Comparison of ENCODE assay signal across 8 cellular contexts in the genomic region with DNA sequence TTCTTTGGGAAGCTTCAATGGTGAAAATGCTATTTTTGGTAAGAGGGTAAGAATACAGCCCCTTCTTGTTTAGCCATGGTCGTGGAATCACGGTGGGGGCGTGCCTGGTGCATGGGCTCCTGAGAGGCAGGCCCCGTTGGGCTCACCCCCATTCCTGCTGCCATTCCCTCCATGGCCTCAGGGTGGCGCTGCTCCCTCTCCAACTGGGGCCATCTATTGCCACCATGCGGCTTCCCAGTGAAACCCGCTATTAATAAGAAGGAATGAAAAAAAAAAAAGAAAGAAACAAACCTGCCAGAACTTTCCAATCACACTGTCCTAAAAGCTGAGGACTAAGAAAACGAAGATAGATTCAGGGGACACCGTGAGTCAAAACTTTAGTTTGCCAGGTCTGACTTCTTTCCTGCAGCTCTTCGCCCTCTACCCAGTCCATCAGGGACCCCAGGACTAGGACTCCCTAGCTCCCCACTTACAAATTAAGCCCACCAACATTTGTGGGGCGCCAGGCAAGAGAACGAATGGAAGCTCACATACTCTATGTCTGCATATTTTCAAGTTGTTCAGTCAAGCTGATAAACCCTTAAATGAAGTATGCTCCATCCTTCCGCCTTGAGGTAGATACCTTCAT. TPM values are rescaled to one million over a fixed set of nuclear protein-coding genes. Genes with fewer than 3 reads are reported as not detected.
DNase-seq lines count a peak whose midpoint lies in the region; ATAC-seq and TF ChIP-seq lines count a peak whose summit lies in the region.

No MANE protein-coding gene starts in this region.

- BruUV-seq in HCT116 (replicated peaks; lab: Mats Ljungman, UMichigan): no TSS peak

- H3K9me3 ChIP-seq in HCT116 (ENCODE audit: control insufficient read depth in 1 of 2, insufficient read depth in 1 of 2, low read depth in 1 of 2, low read length in 2 of 2): no peaks in the 10 kb centered on the region

- H3K9me2 ChIP-seq in HCT116 (ENCODE audit: insufficient read depth): no peaks in the 10 kb centered on the region

- POLR2A ChIA-PET in HCT116 (lab: Charles Lee): no interaction called here

- no peak overlapping the region for H3K27ac ChIP-seq in HCT116 (ENCODE audit: low read depth, low read length)

- TF ChIP-seq RAD21 in HCT116 (IDR thresholded peaks at IDR 0.05; ENCODE audit: low read depth): peak; percentile 97

- peak overlapping the region; percentile 25; the same call in 1 of the 2 replicates for H3K4me2 ChIP-seq in HCT116 (ENCODE audit: low read length)

- H2AFZ ChIP-seq in HCT116 (ENCODE audit: low read depth, low read length, poor library complexity, severe bottlenecking): peak overlapping the region; percentile 73

- CTCF ChIA-PET in HCT116 (lab: Charles Lee): interaction anchor here (0.8 to 2.9 kb wide), 15 partner anchors 14 to 242 kb away, joined by 3 to 39 read pairs (median 5); partner anchors contain the start of gene ABHD2

- peaks cover 0 to 6% of the 10 kb centered on the region in 2 experiments; a peak in 1 of 4 replicates for H3K4me1 ChIP-seq in HCT116 (ENCODE audit: control insufficient read depth in 1 of 2, insufficient read depth in 2 of 2, low read length in 2 of 2)

- peak; percentile 98 to 99 (median 99) for TF ChIP-seq CTCF in HCT116 (IDR thresholded peaks at IDR 0.05 in 2 of 3, conservative IDR thresholded peaks at IDR 0.05 in 1 of 3; ENCODE audit: borderline replicate concordance in 1 of 3, insufficient read depth in 1 of 3, low read depth in 2 of 3, low read length in 2 of 3)
- peak; percentile 99 for TF ChIP-seq CTCF in WI38 (IDR thresholded peaks at IDR 0.05; ENCODE audit: low read depth, low read length)

- intact Hi-C loops in HCT116 (cut with micrococcal nuclease): loop anchor here (1.0 to 10.0 kb wide), 4 partner anchors 72 to 237 kb away; no protein-coding TSS in a partner anchor

- H3K9ac ChIP-seq in HCT116 (ENCODE audit: low read length): no peak overlapping the region

- no peaks in the 10 kb centered on the region for H4K20me1 ChIP-seq in HCT116 (ENCODE audit: insufficient read depth)

- H3K4me3 ChIP-seq in HCT116 (replicated peaks in 1 of 2; ENCODE audit: low read depth in 1 of 2, low read length in 2 of 2): no peak overlapping the region
- no peak overlapping the region for H3K4me3 ChIP-seq in WI38 (ENCODE audit: low read depth, low read length)

- in situ Hi-C loops in T47D (cut with HindIII; ENCODE audit: low pct_unique_long_range_greater_than_20kb, low sequenced_read_pairs): no loop called here

- no peak for TF ChIP-seq POLR2A in HCT116 (IDR thresholded peaks at IDR 0.05; ENCODE audit: borderline replicate concordance, extremely low read depth, insufficient read depth, insufficient read length)

- RAD21 ChIA-PET in HCT116 (lab: Charles Lee; ENCODE audit: low non-redundant PET in 1 of 2, low total read pairs in 2 of 2, uncharacterized antibody in 2 of 2, unreplicated experiment in 2 of 2): interaction anchor here (0.8 to 1.6 kb wide), 7 partner anchors 70 to 120 kb away, joined by 3 to 7 read pairs (median 5); no protein-coding TSS in a partner anchor

- H3K27me3 ChIP-seq in HCT116 (ENCODE audit: insufficient read depth, low read length): no peaks in the 10 kb centered on the region

- H3K36me3 ChIP-seq in HCT116 (ENCODE audit: control insufficient read depth in 1 of 2, insufficient read depth in 2 of 2, low read length in 2 of 2): no peaks in the 10 kb centered on the region

- peak; percentile 34 for DNase-seq in DMS53 treated with DMSO at 0.1 percent for 48 hours (lab: John Stamatoyannopoulos, UW; ENCODE audit: unreplicated experiment)
- DNase-seq in HCT116 (ENCODE audit: low read depth, low spot score): peak; percentile 45
- DNase-seq in NCI-H2081 (lab: John Stamatoyannopoulos, UW): peak; percentile 55 to 69
- peak; percentile 60 to 76 for DNase-seq in T47D (ENCODE audit: low read depth in 1 of 2, low spot score in 1 of 2)
- DNase-seq in islet precursor cell: peak; percentile 82
- DNase-seq in stimulated activated CD4-positive, alpha-beta T cell treated with anti-CD3 and anti-CD28 coated beads, Interleukin-1b, Interleukin-23, amount 100 ng/mL, for 48 hours: peak; percentile 84

- ATAC-seq in HCT116 (peak; percentile 98), HG03025 (IDR thresholded peaks at IDR 0.05; ENCODE audit: low FRiP score, unreplicated experiment) (no peak)

- no peaks in the 10 kb centered on the region for H3K79me2 ChIP-seq in HCT116 (ENCODE audit: insufficient read depth, low read length)

TF ChIP-seq in HCT116, 20 proteins besides CTCF, POLR2A, EP300 and RAD21:
- TF ChIP-seq CBX3 (IDR thresholded peaks at IDR 0.05; ENCODE audit: low read depth) (no peak), YY1 (IDR thresholded peaks at IDR 0.05; ENCODE audit: extremely low read depth, insufficient replicate concordance, low read depth, low read length) (no peak), CEBPB (IDR thresholded peaks at IDR 0.05; ENCODE audit: low read depth) (no peak), EZH2phosphoT487 (IDR thresholded peaks at IDR 0.05; ENCODE audit: borderline replicate concordance) (no peak), FOSL1 (IDR thresholded peaks at IDR 0.05; ENCODE audit: low read depth) (no peak), SIN3A (IDR thresholded peaks at IDR 0.05; ENCODE audit: low read depth) (no peak), JUND (IDR thresholded peaks at IDR 0.05) (no peak), TCF7L2 (IDR thresholded peaks at IDR 0.05; ENCODE audit: borderline replicate concordance, extremely low read depth, insufficient read depth, insufficient read length) (no peak)
- TF ChIP-seq, protein P1, sequence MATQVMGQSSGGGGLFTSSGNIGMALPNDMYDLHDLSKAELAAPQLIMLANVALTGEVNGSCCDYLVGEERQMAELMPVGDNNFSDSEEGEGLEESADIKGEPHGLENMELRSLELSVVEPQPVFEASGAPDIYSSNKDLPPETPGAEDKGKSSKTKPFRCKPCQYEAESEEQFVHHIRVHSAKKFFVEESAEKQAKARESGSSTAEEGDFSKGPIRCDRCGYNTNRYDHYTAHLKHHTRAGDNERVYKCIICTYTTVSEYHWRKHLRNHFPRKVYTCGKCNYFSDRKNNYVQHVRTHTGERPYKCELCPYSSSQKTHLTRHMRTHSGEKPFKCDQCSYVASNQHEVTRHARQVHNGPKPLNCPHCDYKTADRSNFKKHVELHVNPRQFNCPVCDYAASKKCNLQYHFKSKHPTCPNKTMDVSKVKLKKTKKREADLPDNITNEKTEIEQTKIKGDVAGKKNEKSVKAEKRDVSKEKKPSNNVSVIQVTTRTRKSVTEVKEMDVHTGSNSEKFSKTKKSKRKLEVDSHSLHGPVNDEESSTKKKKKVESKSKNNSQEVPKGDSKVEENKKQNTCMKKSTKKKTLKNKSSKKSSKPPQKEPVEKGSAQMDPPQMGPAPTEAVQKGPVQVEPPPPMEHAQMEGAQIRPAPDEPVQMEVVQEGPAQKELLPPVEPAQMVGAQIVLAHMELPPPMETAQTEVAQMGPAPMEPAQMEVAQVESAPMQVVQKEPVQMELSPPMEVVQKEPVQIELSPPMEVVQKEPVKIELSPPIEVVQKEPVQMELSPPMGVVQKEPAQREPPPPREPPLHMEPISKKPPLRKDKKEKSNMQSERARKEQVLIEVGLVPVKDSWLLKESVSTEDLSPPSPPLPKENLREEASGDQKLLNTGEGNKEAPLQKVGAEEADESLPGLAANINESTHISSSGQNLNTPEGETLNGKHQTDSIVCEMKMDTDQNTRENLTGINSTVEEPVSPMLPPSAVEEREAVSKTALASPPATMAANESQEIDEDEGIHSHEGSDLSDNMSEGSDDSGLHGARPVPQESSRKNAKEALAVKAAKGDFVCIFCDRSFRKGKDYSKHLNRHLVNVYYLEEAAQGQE (IDR thresholded peaks at IDR 0.05; ENCODE audit: low read depth): no peak
- TF ChIP-seq, protein P2, sequence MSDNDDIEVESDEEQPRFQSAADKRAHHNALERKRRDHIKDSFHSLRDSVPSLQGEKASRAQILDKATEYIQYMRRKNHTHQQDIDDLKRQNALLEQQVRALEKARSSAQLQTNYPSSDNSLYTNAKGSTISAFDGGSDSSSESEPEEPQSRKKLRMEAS (IDR thresholded peaks at IDR 0.05): no peak

RNA-seq across cellular contexts. Expression of gene ABHD2, which starts 30.6 kb away (rescaled TPM):
- 40.8 TPM for total RNA-seq in HCT116 (2021; ENCODE audit: unreplicated experiment)
- polyA plus RNA-seq in HCT116 (2012): 23.2 and 26.8 TPM in 2 replicates

Comparison
In these comparisons a context has a peak if more than half of its experiments do, and no peak if none do; other contexts are left out.
1. DNase-seq: peak in every context shown above with its lines; median percentile 84 in stimulated activated CD4-positive, alpha-beta T cell treated with anti-CD3 and anti-CD28 coated beads, Interleukin-1b, Interleukin-23, amount 100 ng/mL, for 48 hours; 82 in islet precursor cell; 68 in T47D; 62 in NCI-H2081; 45 in HCT116; 34 in DMS53 treated with DMSO at 0.1 percent for 48 hours.